In the genomic region with DNA sequence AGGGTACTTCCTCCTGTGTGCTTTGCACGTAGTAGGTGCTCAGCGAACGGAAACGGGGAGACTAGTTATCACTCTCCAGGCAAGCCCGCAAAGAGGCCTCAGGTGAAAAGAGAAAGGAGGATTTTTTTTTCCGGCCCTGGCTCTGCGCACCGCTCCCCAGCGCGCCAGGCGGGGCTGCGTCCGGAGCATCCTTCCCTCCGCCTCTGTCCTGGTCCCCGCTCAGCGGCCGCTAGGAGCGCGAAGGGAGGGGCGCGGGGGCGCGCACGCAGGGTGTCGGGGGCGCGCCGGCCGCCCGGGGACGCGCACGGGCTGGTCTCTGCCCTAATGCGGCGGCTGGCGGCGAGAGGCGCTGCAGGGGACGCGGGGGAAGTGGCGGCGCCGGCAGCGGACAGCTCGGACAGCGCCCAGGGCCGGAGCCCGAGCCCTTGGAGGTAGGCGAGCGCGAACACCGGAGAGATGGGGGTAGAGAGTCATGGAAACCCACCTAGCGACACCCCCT, we compare ENCODE assay signal across 2 cellular contexts.
TF ChIP-seq lines count a peak whose summit lies in the region.

No MANE protein-coding gene starts in this region.

TF ChIP-seq in A549, 52 proteins besides CTCF, POLR2A, EP300 and RAD21 (continued from another document):
- TF ChIP-seq HMGXB4 (CRISPR knock-in tag; IDR thresholded peaks at IDR 0.05; ENCODE audit: borderline replicate concordance) (no peak), POLR2AphosphoS2 (conservative IDR thresholded peaks at IDR 0.05; ENCODE audit: low read length) (no peak), CHD2 (IDR thresholded peaks at IDR 0.05; ENCODE audit: low read length, partially characterized antibody) (no peak), MAFK (IDR thresholded peaks at IDR 0.05; ENCODE audit: partially characterized antibody) (no peak), FOSL2 (IDR thresholded peaks at IDR 0.05) (no peak), FOSL2 (CRISPR knock-in tag; IDR thresholded peaks at IDR 0.05) (no peak)
- TF ChIP-seq, protein P1, sequence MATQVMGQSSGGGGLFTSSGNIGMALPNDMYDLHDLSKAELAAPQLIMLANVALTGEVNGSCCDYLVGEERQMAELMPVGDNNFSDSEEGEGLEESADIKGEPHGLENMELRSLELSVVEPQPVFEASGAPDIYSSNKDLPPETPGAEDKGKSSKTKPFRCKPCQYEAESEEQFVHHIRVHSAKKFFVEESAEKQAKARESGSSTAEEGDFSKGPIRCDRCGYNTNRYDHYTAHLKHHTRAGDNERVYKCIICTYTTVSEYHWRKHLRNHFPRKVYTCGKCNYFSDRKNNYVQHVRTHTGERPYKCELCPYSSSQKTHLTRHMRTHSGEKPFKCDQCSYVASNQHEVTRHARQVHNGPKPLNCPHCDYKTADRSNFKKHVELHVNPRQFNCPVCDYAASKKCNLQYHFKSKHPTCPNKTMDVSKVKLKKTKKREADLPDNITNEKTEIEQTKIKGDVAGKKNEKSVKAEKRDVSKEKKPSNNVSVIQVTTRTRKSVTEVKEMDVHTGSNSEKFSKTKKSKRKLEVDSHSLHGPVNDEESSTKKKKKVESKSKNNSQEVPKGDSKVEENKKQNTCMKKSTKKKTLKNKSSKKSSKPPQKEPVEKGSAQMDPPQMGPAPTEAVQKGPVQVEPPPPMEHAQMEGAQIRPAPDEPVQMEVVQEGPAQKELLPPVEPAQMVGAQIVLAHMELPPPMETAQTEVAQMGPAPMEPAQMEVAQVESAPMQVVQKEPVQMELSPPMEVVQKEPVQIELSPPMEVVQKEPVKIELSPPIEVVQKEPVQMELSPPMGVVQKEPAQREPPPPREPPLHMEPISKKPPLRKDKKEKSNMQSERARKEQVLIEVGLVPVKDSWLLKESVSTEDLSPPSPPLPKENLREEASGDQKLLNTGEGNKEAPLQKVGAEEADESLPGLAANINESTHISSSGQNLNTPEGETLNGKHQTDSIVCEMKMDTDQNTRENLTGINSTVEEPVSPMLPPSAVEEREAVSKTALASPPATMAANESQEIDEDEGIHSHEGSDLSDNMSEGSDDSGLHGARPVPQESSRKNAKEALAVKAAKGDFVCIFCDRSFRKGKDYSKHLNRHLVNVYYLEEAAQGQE (IDR thresholded peaks at IDR 0.05) = 0 out of 2 replicates have a peak, but pooled peaks have one; percentile 25
- TF ChIP-seq, protein P2, sequence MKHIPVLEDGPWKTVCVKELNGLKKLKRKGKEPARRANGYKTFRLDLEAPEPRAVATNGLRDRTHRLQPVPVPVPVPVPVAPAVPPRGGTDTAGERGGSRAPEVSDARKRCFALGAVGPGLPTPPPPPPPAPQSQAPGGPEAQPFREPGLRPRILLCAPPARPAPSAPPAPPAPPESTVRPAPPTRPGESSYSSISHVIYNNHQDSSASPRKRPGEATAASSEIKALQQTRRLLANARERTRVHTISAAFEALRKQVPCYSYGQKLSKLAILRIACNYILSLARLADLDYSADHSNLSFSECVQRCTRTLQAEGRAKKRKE (CRISPR knock-in tag; IDR thresholded peaks at IDR 0.05; ENCODE audit: low read depth) = peak; percentile 80; the same call in 1 of the 2 replicates
- TF ChIP-seq, protein P3, sequence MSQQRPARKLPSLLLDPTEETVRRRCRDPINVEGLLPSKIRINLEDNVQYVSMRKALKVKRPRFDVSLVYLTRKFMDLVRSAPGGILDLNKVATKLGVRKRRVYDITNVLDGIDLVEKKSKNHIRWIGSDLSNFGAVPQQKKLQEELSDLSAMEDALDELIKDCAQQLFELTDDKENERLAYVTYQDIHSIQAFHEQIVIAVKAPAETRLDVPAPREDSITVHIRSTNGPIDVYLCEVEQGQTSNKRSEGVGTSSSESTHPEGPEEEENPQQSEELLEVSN (IDR thresholded peaks at IDR 0.05; ENCODE audit: borderline replicate concordance, low read depth) = no peak

TF ChIP-seq in K562, 482 proteins besides CTCF, POLR2A, EP300 and RAD21 (continued from another document and continues in another):
- TF ChIP-seq, protein P4, sequence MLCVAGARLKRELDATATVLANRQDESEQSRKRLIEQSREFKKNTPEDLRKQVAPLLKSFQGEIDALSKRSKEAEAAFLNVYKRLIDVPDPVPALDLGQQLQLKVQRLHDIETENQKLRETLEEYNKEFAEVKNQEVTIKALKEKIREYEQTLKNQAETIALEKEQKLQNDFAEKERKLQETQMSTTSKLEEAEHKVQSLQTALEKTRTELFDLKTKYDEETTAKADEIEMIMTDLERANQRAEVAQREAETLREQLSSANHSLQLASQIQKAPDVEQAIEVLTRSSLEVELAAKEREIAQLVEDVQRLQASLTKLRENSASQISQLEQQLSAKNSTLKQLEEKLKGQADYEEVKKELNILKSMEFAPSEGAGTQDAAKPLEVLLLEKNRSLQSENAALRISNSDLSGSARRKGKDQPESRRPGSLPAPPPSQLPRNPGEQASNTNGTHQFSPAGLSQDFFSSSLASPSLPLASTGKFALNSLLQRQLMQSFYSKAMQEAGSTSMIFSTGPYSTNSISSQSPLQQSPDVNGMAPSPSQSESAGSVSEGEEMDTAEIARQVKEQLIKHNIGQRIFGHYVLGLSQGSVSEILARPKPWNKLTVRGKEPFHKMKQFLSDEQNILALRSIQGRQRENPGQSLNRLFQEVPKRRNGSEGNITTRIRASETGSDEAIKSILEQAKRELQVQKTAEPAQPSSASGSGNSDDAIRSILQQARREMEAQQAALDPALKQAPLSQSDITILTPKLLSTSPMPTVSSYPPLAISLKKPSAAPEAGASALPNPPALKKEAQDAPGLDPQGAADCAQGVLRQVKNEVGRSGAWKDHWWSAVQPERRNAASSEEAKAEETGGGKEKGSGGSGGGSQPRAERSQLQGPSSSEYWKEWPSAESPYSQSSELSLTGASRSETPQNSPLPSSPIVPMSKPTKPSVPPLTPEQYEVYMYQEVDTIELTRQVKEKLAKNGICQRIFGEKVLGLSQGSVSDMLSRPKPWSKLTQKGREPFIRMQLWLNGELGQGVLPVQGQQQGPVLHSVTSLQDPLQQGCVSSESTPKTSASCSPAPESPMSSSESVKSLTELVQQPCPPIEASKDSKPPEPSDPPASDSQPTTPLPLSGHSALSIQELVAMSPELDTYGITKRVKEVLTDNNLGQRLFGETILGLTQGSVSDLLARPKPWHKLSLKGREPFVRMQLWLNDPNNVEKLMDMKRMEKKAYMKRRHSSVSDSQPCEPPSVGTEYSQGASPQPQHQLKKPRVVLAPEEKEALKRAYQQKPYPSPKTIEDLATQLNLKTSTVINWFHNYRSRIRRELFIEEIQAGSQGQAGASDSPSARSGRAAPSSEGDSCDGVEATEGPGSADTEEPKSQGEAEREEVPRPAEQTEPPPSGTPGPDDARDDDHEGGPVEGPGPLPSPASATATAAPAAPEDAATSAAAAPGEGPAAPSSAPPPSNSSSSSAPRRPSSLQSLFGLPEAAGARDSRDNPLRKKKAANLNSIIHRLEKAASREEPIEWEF (CRISPR knock-in tag; IDR thresholded peaks at IDR 0.05) = 0 out of 2 replicates have a peak, but pooled peaks have one; percentile 63
- TF ChIP-seq MIER1 (IDR thresholded peaks at IDR 0.05; ENCODE audit: low read depth) (no peak), BRF2 (IDR thresholded peaks at IDR 0.05; ENCODE audit: borderline replicate concordance, insufficient read depth, insufficient read length) (no peak), VEZF1 (CRISPR knock-in tag; IDR thresholded peaks at IDR 0.05) (peak; percentile 61), HMBOX1 (IDR thresholded peaks at IDR 0.05) (no peak), ZBTB11 (CRISPR knock-in tag; IDR thresholded peaks at IDR 0.05) (peak in 1 of 3 experiments; percentile 60; a peak in 1 of 6 replicates), CXXC5 (CRISPR knock-in tag; IDR thresholded peaks at IDR 0.05) (peak; percentile 70), NR2C1 (IDR thresholded peaks at IDR 0.05) (no peak), NR2C1 (tag; IDR thresholded peaks at IDR 0.05) (no peak), ZKSCAN1 (IDR thresholded peaks at IDR 0.05; ENCODE audit: low read depth, low read length) (peak; percentile 93), ZNF316 (IDR thresholded peaks at IDR 0.05) (no peak), ZNF584 (CRISPR knock-in tag; IDR thresholded peaks at IDR 0.05; ENCODE audit: low read depth) (peak; percentile 75; the same call in 1 of the 2 replicates), HNRNPLL (IDR thresholded peaks at IDR 0.05; ENCODE audit: low read depth, low read length, poor library complexity, severe bottlenecking) (peak; percentile 39), DNMT1 (IDR thresholded peaks at IDR 0.05) (no peak), SMAD4 (CRISPR knock-in tag; conservative IDR thresholded peaks at IDR 0.05) (peak; percentile 48), BMI1 (IDR thresholded peaks at IDR 0.05; ENCODE audit: low read length) (no peak), CTCFL (IDR thresholded peaks at IDR 0.05; ENCODE audit: borderline replicate concordance, insufficient read depth, low read depth, low read length, poor library complexity, severe bottlenecking) (peak; percentile 34)
- TF ChIP-seq, protein P5, sequence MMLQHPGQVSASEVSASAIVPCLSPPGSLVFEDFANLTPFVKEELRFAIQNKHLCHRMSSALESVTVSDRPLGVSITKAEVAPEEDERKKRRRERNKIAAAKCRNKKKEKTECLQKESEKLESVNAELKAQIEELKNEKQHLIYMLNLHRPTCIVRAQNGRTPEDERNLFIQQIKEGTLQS (IDR thresholded peaks at IDR 0.05) = no peak
- TF ChIP-seq, protein P5 (CRISPR knock-in tag; conservative IDR thresholded peaks at IDR 0.05) = no peak
- TF ChIP-seq, protein P6, sequence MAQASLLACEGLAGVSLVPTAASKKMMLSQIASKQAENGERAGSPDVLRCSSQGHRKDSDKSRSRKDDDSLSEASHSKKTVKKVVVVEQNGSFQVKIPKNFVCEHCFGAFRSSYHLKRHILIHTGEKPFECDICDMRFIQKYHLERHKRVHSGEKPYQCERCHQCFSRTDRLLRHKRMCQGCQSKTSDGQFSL (CRISPR knock-in tag; IDR thresholded peaks at IDR 0.05) = peak; percentile 66
- TF ChIP-seq, protein P6 (tag; IDR thresholded peaks at IDR 0.05) = no peak
